2 cellular contexts compared by ENCODE assay signal in genomic region chrX:2967584-2967983, GRCh38.
TF ChIP-seq lines count a peak whose summit lies in the region.

No MANE protein-coding gene starts in this region.

TF ChIP-seq in SK-N-SH, 30 proteins besides CTCF, POLR2A, EP300 and RAD21:
- TF ChIP-seq IRF3 (IDR thresholded peaks at IDR 0.05; ENCODE audit: low read depth, low read length) (no peak), MAX (IDR thresholded peaks at IDR 0.05; ENCODE audit: low read depth) (peak; percentile 10; the same call in 1 of the 2 replicates)
TF ChIP-seq in SK-N-SH: peak in this region for 1.

TF ChIP-seq in SK-N-SH treated with all-trans-retinoic acid at 6 μM for 48 hours, 23 proteins besides CTCF, POLR2A, EP300 and RAD21 (continued from another document):
- TF ChIP-seq POU6F1 (CRISPR knock-in tag; IDR thresholded peaks at IDR 0.05; ENCODE audit: borderline replicate concordance, low read depth) = no peak
- TF ChIP-seq ZNF8 (CRISPR knock-in tag; IDR thresholded peaks at IDR 0.05) = no peak
- no peak for TF ChIP-seq ISL1 (CRISPR knock-in tag; IDR thresholded peaks at IDR 0.05)
- TF ChIP-seq PATZ1 (CRISPR knock-in tag; IDR thresholded peaks at IDR 0.05; ENCODE audit: borderline replicate concordance) = no peak
- no peak for TF ChIP-seq ARNTL (CRISPR knock-in tag; IDR thresholded peaks at IDR 0.05; ENCODE audit: borderline replicate concordance, low read depth)
- no peak for TF ChIP-seq OSR1 (CRISPR knock-in tag; IDR thresholded peaks at IDR 0.05)
- no peak for TF ChIP-seq TOX (CRISPR knock-in tag; IDR thresholded peaks at IDR 0.05; ENCODE audit: borderline replicate concordance)
- no peak for TF ChIP-seq ZC3H10 (CRISPR knock-in tag; IDR thresholded peaks at IDR 0.05)
- TF ChIP-seq ZFP30 (CRISPR knock-in tag; IDR thresholded peaks at IDR 0.05) = no peak
- no peak for TF ChIP-seq BACH2 (CRISPR knock-in tag; IDR thresholded peaks at IDR 0.05; ENCODE audit: borderline replicate concordance)
- TF ChIP-seq ZFP3 (CRISPR knock-in tag; IDR thresholded peaks at IDR 0.05) = no peak
- TF ChIP-seq ZNF70 (CRISPR knock-in tag; IDR thresholded peaks at IDR 0.05) = no peak
- TF ChIP-seq CREB5 (CRISPR knock-in tag; IDR thresholded peaks at IDR 0.05; ENCODE audit: low read depth) = no peak
- no peak for TF ChIP-seq ESRRG (CRISPR knock-in tag; IDR thresholded peaks at IDR 0.05)
- no peak for TF ChIP-seq TCF4 (CRISPR knock-in tag; IDR thresholded peaks at IDR 0.05; ENCODE audit: borderline replicate concordance)
- TF ChIP-seq ZNF565 (CRISPR knock-in tag; conservative IDR thresholded peaks at IDR 0.05; ENCODE audit: low read depth) = no peak
- TF ChIP-seq GLIS3 (CRISPR knock-in tag; IDR thresholded peaks at IDR 0.05) = no peak
- no peak for TF ChIP-seq CSRNP3 (CRISPR knock-in tag; IDR thresholded peaks at IDR 0.05)
- TF ChIP-seq RARB (CRISPR knock-in tag; IDR thresholded peaks at IDR 0.05) = no peak
